Comparison of ENCODE assay signal across 29 cellular contexts in genomic region chr7:20896996-20897395, GRCh38.
"Had no signal": no experiment of that assay in that cellular context is flagged by ENCODE, and none has a peak within 500 bp of the region (broad histone marks: within the 10 kb centered on the region; RNA-seq: fewer than 3 reads in every experiment).

No MANE protein-coding gene starts in this region.

- H3K27ac ChIP-seq: adrenal gland, esophagus squamous epithelium, lower lobe of right lung, neural progenitor cell, suprapubic skin, tibial artery, upper lobe of right lung, WERI-Rb-1 had no signal

- H3K36me3 Mint-ChIP-seq: activated naive CD8-positive, alpha-beta T cell treated with anti-CD3 and anti-CD28 coated beads for 36 hours; brain; natural killer cell; neural progenitor cell had no signal

- H3K9me3 Mint-ChIP-seq: T-helper 2 cell treated with Interferon-gamma antibody and Interleukin-4, amounts not matched to agents 5 μg/mL and 100 μg/mL, for 36 hours had no signal

- H3K4me3 ChIP-seq: adrenal gland, esophagus squamous epithelium, lower lobe of right lung, neural progenitor cell, suprapubic skin, tibial artery, upper lobe of right lung had no signal

- H3K4me1 Mint-ChIP-seq: activated naive CD8-positive, alpha-beta T cell treated with anti-CD3 and anti-CD28 coated beads for 36 hours; brain; natural killer cell; neural progenitor cell had no signal

- H3K27ac Mint-ChIP-seq: activated naive CD4-positive, alpha-beta T cell treated with anti-CD3 and anti-CD28 coated beads for 36 hours; activated naive CD8-positive, alpha-beta T cell treated with anti-CD3 and anti-CD28 coated beads for 36 hours; brain; endodermal cell; natural killer cell; neural progenitor cell; T-helper 2 cell treated with Interferon-gamma antibody and Interleukin-4, amounts not matched to agents 5 μg/mL and 100 μg/mL, for 36 hours had no signal

- ATAC-seq: activated CD4-positive, CD25-positive, alpha-beta regulatory T cell treated with anti-CD3 and anti-CD28 coated beads, Interleukin-2, amount 50 U/mL, for 24 hours; left lobe of liver; lower lobe of right lung; natural killer cell; right cardiac atrium; upper lobe of right lung had no signal

- H3K4me1 ChIP-seq: adrenal gland, esophagus squamous epithelium, lower lobe of right lung, suprapubic skin, tibial artery, upper lobe of right lung had no signal

- H3K27me3 ChIP-seq: adrenal gland, esophagus squamous epithelium, neural progenitor cell, tibial artery, upper lobe of right lung had no signal

- H3K27me3 Mint-ChIP-seq: brain had no signal

- H3K36me3 ChIP-seq: adrenal gland, esophagus squamous epithelium, lower lobe of right lung, suprapubic skin, tibial artery, upper lobe of right lung, WERI-Rb-1 had no signal

- H3K4me3 Mint-ChIP-seq: activated naive CD4-positive, alpha-beta T cell treated with anti-CD3 and anti-CD28 coated beads for 36 hours; activated naive CD8-positive, alpha-beta T cell treated with anti-CD3 and anti-CD28 coated beads for 36 hours; brain; endodermal cell; natural killer cell; neural progenitor cell; T-helper 2 cell treated with Interferon-gamma antibody and Interleukin-4, amounts not matched to agents 5 μg/mL and 100 μg/mL, for 36 hours had no signal

- DNase-seq: activated CD4-positive, alpha-beta T cell treated with anti-CD3 and anti-CD28 coated beads for 48 hours; activated CD4-positive, alpha-beta T cell treated with anti-CD3 and anti-CD28 coated beads, Interleukin-2, amount 50 U/mL, for 48 hours; activated CD8-positive, alpha-beta memory T cell treated with anti-CD3 and anti-CD28 coated beads for 24 hours; activated effector memory CD4-positive, alpha-beta T cell treated with Interleukin-2 at 50 U/mL for 16 hours; activated naive CD4-positive, alpha-beta T cell treated with anti-CD3 and anti-CD28 coated beads for 36 hours; activated naive CD8-positive, alpha-beta T cell treated with anti-CD3 and anti-CD28 coated beads for 36 hours; adrenal gland; aorta; caudate nucleus; cortex of kidney; endodermal cell; esophagus squamous epithelium; kidney glomerular epithelial cell; lower lobe of right lung; mesendoderm; natural killer cell; posterior cingulate gyrus; right cardiac atrium; stimulated activated CD4-positive, alpha-beta T cell treated with anti-CD3 and anti-CD28 coated beads, Interleukin-15, amount 100 ng/mL, for 24 hours; stimulated activated naive CD4-positive, alpha-beta T cell; tibial artery; upper lobe of right lung; WERI-Rb-1 had no signal

- H3K9me3 ChIP-seq: adrenal gland, esophagus squamous epithelium, lower lobe of right lung, suprapubic skin, tibial artery, upper lobe of right lung had no signal
